Comparison of ENCODE assay signal across 8 cellular contexts in the genomic region with DNA sequence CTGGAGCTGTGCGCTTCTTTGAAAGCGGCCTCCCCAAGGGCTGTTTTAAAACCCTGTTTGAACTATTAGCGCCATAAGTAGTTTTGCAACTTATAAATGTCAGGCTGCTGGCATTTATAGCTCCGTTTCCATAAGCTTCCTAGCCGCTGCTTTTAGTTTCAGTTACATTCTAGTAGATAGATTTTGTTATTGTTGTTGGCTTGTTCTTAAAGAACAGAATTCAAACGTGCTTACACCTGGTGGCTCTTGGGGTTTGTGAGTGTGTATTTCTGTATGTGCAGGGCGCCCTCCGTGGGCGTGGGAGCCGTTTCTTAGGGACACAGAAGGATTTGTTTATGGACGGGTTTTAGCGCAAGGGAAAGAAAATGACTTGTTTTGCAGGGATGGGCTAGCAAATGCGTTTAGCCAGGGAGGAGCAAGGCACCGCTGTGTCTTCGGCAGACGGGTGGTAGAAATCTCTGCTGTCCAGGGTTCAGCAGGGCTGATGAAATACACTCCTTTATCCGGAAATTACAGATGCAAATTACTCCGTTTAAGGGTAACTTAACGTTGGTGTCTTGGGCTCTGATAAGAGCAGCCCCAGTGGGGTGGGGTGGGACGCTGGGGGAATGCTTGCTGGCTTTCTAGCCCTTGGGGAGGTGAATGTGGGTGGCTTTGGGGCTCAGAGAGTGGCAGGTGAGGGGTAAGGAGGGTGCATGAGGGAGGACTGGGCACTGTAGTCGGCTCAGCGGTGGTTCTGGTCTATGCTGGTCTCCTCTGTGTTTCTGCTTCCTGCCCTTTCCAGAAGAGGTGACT. TPM values are rescaled to one million over a fixed set of nuclear protein-coding genes. Genes with fewer than 3 reads are reported as not detected.
DNase-seq lines count a peak whose midpoint lies in the region; ATAC-seq and TF ChIP-seq lines count a peak whose summit lies in the region.

No MANE protein-coding gene starts in this region.

- no peak for ATAC-seq in activated naive CD4-positive, alpha-beta T cell treated with anti-CD3 and anti-CD28 coated beads, Interleukin-2, amount 50 U/mL, for 72 hours
- ATAC-seq in central memory CD8-positive, alpha-beta T cell (replicated peaks; ENCODE audit: extremely low read depth, poor library complexity, severe bottlenecking) = peak; percentile 33

- H3K9me3 Mint-ChIP-seq in activated naive CD4-positive, alpha-beta T cell treated with anti-CD3 and anti-CD28 coated beads, Interleukin-2, amount 10 ng/mL, durations not matched to agents 7 days and 5 days = no peaks in the 10 kb centered on the region
- no peaks in the 10 kb centered on the region for H3K9me3 Mint-ChIP-seq in activated naive CD4-positive, alpha-beta T cell treated with anti-CD3 and anti-CD28 coated beads, Interleukin-2, amount 50 U/mL, for 72 hours
- no peaks in the 10 kb centered on the region for H3K9me3 Mint-ChIP-seq in central memory CD8-positive, alpha-beta T cell
- H3K9me3 Mint-ChIP-seq in mesothelial cell of epicardium = no peaks in the 10 kb centered on the region

- H3K36me3 Mint-ChIP-seq in activated naive CD4-positive, alpha-beta T cell treated with anti-CD3 and anti-CD28 coated beads, Interleukin-2, amount 10 ng/mL, durations not matched to agents 7 days and 5 days = no peaks in the 10 kb centered on the region
- no peaks in the 10 kb centered on the region for H3K36me3 Mint-ChIP-seq in activated naive CD4-positive, alpha-beta T cell treated with anti-CD3 and anti-CD28 coated beads, Interleukin-2, amount 50 U/mL, for 72 hours
- H3K36me3 Mint-ChIP-seq in central memory CD8-positive, alpha-beta T cell (ENCODE audit: insufficient read depth) = no peaks in the 10 kb centered on the region
- H3K36me3 Mint-ChIP-seq in mesothelial cell of epicardium = no peaks in the 10 kb centered on the region

- H3K4me3 ChIP-seq in NB4 (ENCODE audit: low read depth, low read length) = peak overlapping the region; percentile 25

- CTCF ChIA-PET in activated naive CD4-positive, alpha-beta T cell treated with anti-CD3 and anti-CD28 coated beads, Interleukin-2, amount 10 ng/mL, durations not matched to agents 7 days and 5 days (lab: Charles Lee) = interaction anchor here (0.6 to 1.3 kb wide), 2 partner anchors 22 to 45 kb away, joined by 3 to 7 read pairs; no protein-coding TSS in a partner anchor
- CTCF ChIA-PET in RWPE1 (lab: Yijun Ruan, JAX) = interaction anchor here (1.0 to 1.6 kb wide), 2 partner anchors 9 to 41 kb away, joined by 5 to 8 read pairs; no protein-coding TSS in a partner anchor

- H3K4me1 Mint-ChIP-seq in activated naive CD4-positive, alpha-beta T cell treated with anti-CD3 and anti-CD28 coated beads, Interleukin-2, amount 10 ng/mL, durations not matched to agents 7 days and 5 days = peaks cover 16% of the 10 kb centered on the region
- peaks cover 19% of the 10 kb centered on the region for H3K4me1 Mint-ChIP-seq in central memory CD8-positive, alpha-beta T cell
- H3K4me1 Mint-ChIP-seq in mesothelial cell of epicardium = peaks cover 14% of the 10 kb centered on the region

- H3K4me3 Mint-ChIP-seq in activated naive CD4-positive, alpha-beta T cell treated with anti-CD3 and anti-CD28 coated beads, Interleukin-2, amount 10 ng/mL, durations not matched to agents 7 days and 5 days = peak overlapping the region; percentile 70
- H3K4me3 Mint-ChIP-seq in central memory CD8-positive, alpha-beta T cell = peak overlapping the region; percentile 74
- H3K4me3 Mint-ChIP-seq in mesothelial cell of epicardium = peak overlapping the region; percentile 57

- no peak for TF ChIP-seq POLR2A in NB4 (IDR thresholded peaks at IDR 0.05; ENCODE audit: extremely low read depth, insufficient read length)

- DNase-seq in activated naive CD4-positive, alpha-beta T cell treated with anti-CD3 and anti-CD28 coated beads, Interleukin-2, amount 10 ng/mL, durations not matched to agents 7 days and 5 days = no peak
- DNase-seq in activated naive CD4-positive, alpha-beta T cell treated with anti-CD3 and anti-CD28 coated beads, Interleukin-2, amount 50 U/mL, for 72 hours (ENCODE audit: low spot score in 2 of 2) = no peak
- DNase-seq in NB4 (ENCODE audit: low read depth) = peak; percentile 27
- no peak for DNase-seq in central memory CD8-positive, alpha-beta T cell (ENCODE audit: low spot score in 2 of 2)
- DNase-seq in mesothelial cell of epicardium (ENCODE audit: low spot score in 2 of 2, unreplicated experiment in 2 of 2) = no peak
- DNase-seq in germinal center (ENCODE audit: low spot score) = no peak
- DNase-seq in RWPE1 (ENCODE audit: low spot score) = no peak
- no peak for DNase-seq in activated effector memory CD4-positive, alpha-beta T cell treated with Interleukin-2 at 50 U/mL for 16 hours

- H3K27ac ChIP-seq in RWPE1 = no peak overlapping the region

- POLR2A ChIA-PET in RWPE1 (lab: Yijun Ruan, JAX; ENCODE audit: low non-redundant PET) = no interaction called here

- peaks cover 79% of the 10 kb centered on the region for H3K27me3 Mint-ChIP-seq in activated naive CD4-positive, alpha-beta T cell treated with anti-CD3 and anti-CD28 coated beads, Interleukin-2, amount 10 ng/mL, durations not matched to agents 7 days and 5 days
- peaks cover 97% of the 10 kb centered on the region for H3K27me3 Mint-ChIP-seq in central memory CD8-positive, alpha-beta T cell
- peaks cover 93% of the 10 kb centered on the region for H3K27me3 Mint-ChIP-seq in mesothelial cell of epicardium (ENCODE audit: low read depth)

- no peak overlapping the region for H3K27ac Mint-ChIP-seq in activated naive CD4-positive, alpha-beta T cell treated with anti-CD3 and anti-CD28 coated beads, Interleukin-2, amount 10 ng/mL, durations not matched to agents 7 days and 5 days
- H3K27ac Mint-ChIP-seq in activated naive CD4-positive, alpha-beta T cell treated with anti-CD3 and anti-CD28 coated beads, Interleukin-2, amount 50 U/mL, for 72 hours = no peak overlapping the region
- no peak overlapping the region for H3K27ac Mint-ChIP-seq in central memory CD8-positive, alpha-beta T cell (ENCODE audit: low read depth)
- no peak overlapping the region for H3K27ac Mint-ChIP-seq in mesothelial cell of epicardium

- peak; percentile 6 for TF ChIP-seq CTCF in NB4 (IDR thresholded peaks at IDR 0.05; ENCODE audit: low read depth, low read length)
- no peak for TF ChIP-seq CTCF in mesothelial cell of epicardium (IDR thresholded peaks at IDR 0.05; ENCODE audit: unreplicated experiment)
- no peak for TF ChIP-seq CTCF in RWPE1 (conservative IDR thresholded peaks at IDR 0.05; ENCODE audit: low read depth)

RNA-seq across cellular contexts. Expression of a gene that starts 0.7 kb away (rescaled TPM):
- under 1 TPM; 0.12 to 0.20 TPM for total RNA-seq in activated naive CD4-positive, alpha-beta T cell treated with anti-CD3 and anti-CD28 coated beads, Interleukin-2, amount 50 U/mL, for 72 hours
- total RNA-seq in mesothelial cell of epicardium = 0.14 to 0.29 TPM (median 0.18 TPM) in 3 replicates
